In the genomic region with DNA sequence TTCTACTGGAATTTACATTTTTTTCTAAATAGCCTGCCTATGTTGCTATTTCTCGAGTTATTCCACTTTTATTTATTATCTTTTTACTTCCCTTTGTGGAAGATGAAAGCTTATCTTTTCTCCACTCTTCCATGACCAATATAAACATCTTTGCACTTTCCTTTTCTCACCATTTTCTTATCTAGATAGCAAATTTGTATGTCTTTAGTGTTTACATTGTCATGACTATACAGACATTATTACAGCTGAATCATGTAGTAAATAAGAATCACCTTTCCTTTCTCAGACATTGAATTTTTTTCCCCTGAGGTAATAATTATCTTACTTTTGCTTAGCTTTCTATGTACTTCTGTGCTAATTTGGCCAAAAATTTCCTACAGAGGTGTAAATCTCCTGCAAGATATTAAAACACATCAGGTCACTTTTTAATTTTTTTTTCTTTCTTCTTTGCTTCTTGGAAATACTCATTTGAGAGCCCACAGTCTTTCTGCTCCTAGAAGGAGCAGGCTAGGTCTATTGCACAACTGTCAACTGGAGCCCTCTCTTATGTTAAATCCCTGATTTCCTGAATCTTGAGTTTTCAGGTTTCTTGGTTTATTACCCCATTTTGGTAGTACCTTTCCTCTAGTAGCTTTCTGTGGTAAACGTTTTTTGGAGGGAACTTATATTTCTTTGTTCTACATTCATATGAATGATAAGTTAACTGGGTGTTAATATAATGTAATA, we compare ENCODE assay signal across 29 cellular contexts.
DNase-seq lines count a peak whose midpoint lies in the region; ATAC-seq, FAIRE-seq and TF ChIP-seq lines count a peak whose summit lies in the region.
"Had no signal": no experiment of that assay in that cellular context is flagged by ENCODE, and none has a peak within 500 bp of the region (broad histone marks: within the 10 kb centered on the region; RNA-seq: fewer than 3 reads in every experiment).

No MANE protein-coding gene starts in this region.

- in situ Hi-C loops in HepG2 (cut with HindIII; ENCODE audit: extremely low pct_ligation_motif_present, low pct_unique_long_range_greater_than_20kb) = no loop called here

- 0% methylated on average over 2 of the region's 2 CpGs for WGBS in HepG2 (ENCODE audit: low lambda C conversion rate)
- WGBS in right lobe of liver (ENCODE audit: insufficient coverage, low coverage, low lambda C conversion rate, missing lambda C conversion rate) = 21% methylated on average over 2 of the region's 2 CpGs

- no peak for ATAC-seq in HepG2
- no peak for ATAC-seq in right lobe of liver
- no peak for ATAC-seq in stimulated activated memory B cell treated with anti-CD40 and anti-IgM and Interleukin-4, amounts not matched to agents 10 μg/mL and 1 μg/mL and 100 μg/mL, for 72 hours
- ATAC-seq in sciatic nerve = no peak
- no peak for ATAC-seq in GM21619 (IDR thresholded peaks at IDR 0.05; ENCODE audit: unreplicated experiment)
- ATAC-seq: left lung; stimulated activated naive B cell treated with anti-CD40 and anti-IgM and Interleukin-4, amounts not matched to agents 10 μg/mL and 1 μg/mL and 100 μg/mL, for 72 hours; T-helper 17 cell had no signal

- H2AFZ ChIP-seq in HepG2 (ENCODE audit: low read length) = no peak overlapping the region
- peak overlapping the region; percentile 46; the same call in 1 of the 2 replicates for H2AFZ ChIP-seq in OCI-LY1 (ENCODE audit: low read length)
- no peak overlapping the region for H2AFZ ChIP-seq in endothelial cell of umbilical vein (ENCODE audit: low read depth, low read length)

- H3K9me3 Mint-ChIP-seq in stimulated activated memory B cell treated with anti-CD40 and anti-IgM and Interleukin-4, amounts not matched to agents 10 μg/mL and 1 μg/mL and 100 μg/mL, for 72 hours = no peaks in the 10 kb centered on the region
- H3K9me3 Mint-ChIP-seq: activated B cell treated with CpG ODN at 0.5 μM for 24 hours; activated naive CD4-positive, alpha-beta T cell treated with anti-CD3 and anti-CD28 coated beads for 36 hours had no signal

- H3K4me1 Mint-ChIP-seq in stimulated activated memory B cell treated with anti-CD40 and anti-IgM and Interleukin-4, amounts not matched to agents 10 μg/mL and 1 μg/mL and 100 μg/mL, for 72 hours = peaks cover 19% of the 10 kb centered on the region
- H3K4me1 Mint-ChIP-seq: activated CD4-positive, alpha-beta memory T cell treated with anti-CD3 and anti-CD28 coated beads, Interleukin-2, amount 10 ng/mL, durations not matched to agents 7 days and 5 days; nephron; T-helper 17 cell had no signal

- TF ChIP-seq POLR2A in HepG2 (IDR thresholded peaks at IDR 0.05; ENCODE audit: insufficient read depth in 1 of 2, low read depth in 2 of 2, low read length in 2 of 2) (no peak), right lobe of liver (IDR thresholded peaks at IDR 0.05) (no peak), endothelial cell of umbilical vein (IDR thresholded peaks at IDR 0.05; ENCODE audit: low read depth, low read length) (no peak)

- FAIRE-seq in HepG2 (lab: Jason Lieb, UNC) = no peak
- no peak for FAIRE-seq in endothelial cell of umbilical vein (lab: Jason Lieb, UNC)
- no peak for FAIRE-seq in kidney (lab: Jason Lieb, UNC)
- FAIRE-seq: D721Med had no signal

- no peak overlapping the region for H3K4me3 ChIP-seq in HepG2 (replicated peaks in 1 of 3; ENCODE audit: insufficient read depth in 1 of 3, low read depth in 2 of 3, low read length in 3 of 3)
- H3K4me3 ChIP-seq in right lobe of liver = no peak overlapping the region
- no peak overlapping the region for H3K4me3 ChIP-seq in OCI-LY1 (ENCODE audit: low read depth, low read length, poor library complexity, severe bottlenecking)
- no peak overlapping the region for H3K4me3 ChIP-seq in endothelial cell of umbilical vein (replicated peaks in 1 of 3; ENCODE audit: insufficient read depth in 1 of 3, low read depth in 1 of 3, low read length in 3 of 3)
- H3K4me3 ChIP-seq in kidney (ENCODE audit: low read length in 2 of 2) = no peak overlapping the region
- H3K4me3 ChIP-seq: ascending aorta, BLaER1, left lung, SJSA1, testis had no signal

- dilution Hi-C loops in endothelial cell of umbilical vein (cut with MboI; ENCODE audit: extremely low pct_ligation_motif_present, low sequenced_read_pairs) = no loop called here

- H3K9me1 ChIP-seq in endothelial cell of umbilical vein (replicated peaks; ENCODE audit: control insufficient read depth, extremely low read depth, insufficient read depth, low read length) = no peaks in the 10 kb centered on the region

- no peak overlapping the region for H3K9ac ChIP-seq in HepG2 (ENCODE audit: insufficient read depth, low read depth, low read length)
- no peak overlapping the region for H3K9ac ChIP-seq in OCI-LY1 (ENCODE audit: low read length)
- H3K9ac ChIP-seq in endothelial cell of umbilical vein (replicated peaks; ENCODE audit: extremely low read depth, insufficient read depth, low read length) = no peak overlapping the region
- no peak overlapping the region for H3K9ac ChIP-seq in kidney (ENCODE audit: low read length in 2 of 2)
- H3K9ac ChIP-seq: BLaER1 had no signal

- H3K36me3 ChIP-seq in HepG2 (replicated peaks in 1 of 2; ENCODE audit: control insufficient read depth in 1 of 2, insufficient read depth in 2 of 2, low read length in 2 of 2) = no peaks in the 10 kb centered on the region
- H3K36me3 ChIP-seq in right lobe of liver = no peaks in the 10 kb centered on the region
- no peaks in the 10 kb centered on the region for H3K36me3 ChIP-seq in OCI-LY1 (ENCODE audit: insufficient read depth, low read length)
- H3K36me3 ChIP-seq in endothelial cell of umbilical vein (ENCODE audit: control insufficient read depth in 2 of 2, extremely low read depth in 1 of 2, insufficient read depth in 2 of 2, low read length in 2 of 2) = no peaks in the 10 kb centered on the region
- no peaks in the 10 kb centered on the region for H3K36me3 ChIP-seq in kidney (ENCODE audit: control insufficient read depth in 1 of 2, insufficient read depth in 2 of 2, low read length in 2 of 2)
- H3K36me3 ChIP-seq: ascending aorta, BLaER1, left lung, SJSA1 had no signal

- H3K79me2 ChIP-seq in HepG2 (ENCODE audit: insufficient read depth, low read length) = no peaks in the 10 kb centered on the region
- H3K79me2 ChIP-seq in OCI-LY1 (ENCODE audit: insufficient read depth, low read length) = no peaks in the 10 kb centered on the region
- no peaks in the 10 kb centered on the region for H3K79me2 ChIP-seq in endothelial cell of umbilical vein (ENCODE audit: control insufficient read depth, insufficient read depth, low read length)

- TF ChIP-seq RAD21 in HepG2 (CRISPR knock-in tag; IDR thresholded peaks at IDR 0.05) = no peak

- H3K36me3 Mint-ChIP-seq in stimulated activated memory B cell treated with anti-CD40 and anti-IgM and Interleukin-4, amounts not matched to agents 10 μg/mL and 1 μg/mL and 100 μg/mL, for 72 hours = no peaks in the 10 kb centered on the region
- H3K36me3 Mint-ChIP-seq: stimulated activated naive B cell treated with anti-CD40 and anti-IgM and Interleukin-4, amounts not matched to agents 10 μg/mL and 1 μg/mL and 100 μg/mL, for 72 hours had no signal

- POLR2A ChIA-PET in HepG2 (lab: Yijun Ruan, JAX) = no interaction called here
- POLR2A ChIA-PET in endothelial cell of umbilical vein (lab: Charles Lee) = no interaction called here

- DNase-seq in HepG2 (ENCODE audit: low spot score) = no peak
- DNase-seq in right lobe of liver = no peak
- DNase-seq in endothelial cell of umbilical vein (ENCODE audit: low read depth, low spot score) = peak; percentile 5
- no peak for DNase-seq in sciatic nerve (ENCODE audit: low spot score)
- DNase-seq in kidney = no peak
- DNase-seq: activated B cell treated with CpG ODN at 0.5 μM for 24 hours; activated CD4-positive, alpha-beta memory T cell treated with anti-CD3 and anti-CD28 coated beads, Interleukin-2, amount 10 ng/mL, durations not matched to agents 7 days and 5 days; activated naive CD4-positive, alpha-beta T cell treated with anti-CD3 and anti-CD28 coated beads for 36 hours; activated T-cell treated with anti-CD3 and anti-CD28 coated beads, Interleukin-2, amount 50 U/mL, for 1 hour; cerebellar nuclear complex; effector memory CD4-positive, alpha-beta T cell; glutamatergic neuron; left lung; MM.1S; NCI-H187 treated with DMSO at 0.1 percent for 48 hours; NCI-H2227 treated with DMSO at 0.1 percent for 48 hours; posterior cingulate gyrus; stimulated activated CD4-positive, alpha-beta T cell treated with anti-CD3 and anti-CD28 coated beads, Interleukin-1b, Interleukin-23, amount 100 ng/mL, for 48 hours; stimulated activated naive B cell treated with anti-CD40 and anti-IgM and Interleukin-4, amounts not matched to agents 10 μg/mL and 1 μg/mL and 100 μg/mL, for 72 hours; T-helper 17 cell; testis had no signal

- no TSS peak for BruUV-seq in HepG2 (replicated peaks; lab: Mats Ljungman, UMichigan)
- no TSS peak for BruUV-seq in endothelial cell of umbilical vein (replicated peaks; lab: Mats Ljungman, UMichigan)

- TF ChIP-seq EP300 in HepG2 (IDR thresholded peaks at IDR 0.05; ENCODE audit: low read depth in 2 of 2, low read length in 2 of 2) (no peak), HepG2 (CRISPR knock-in tag; IDR thresholded peaks at IDR 0.05; ENCODE audit: borderline replicate concordance) (no peak)

- H3K9me3 ChIP-seq in HepG2 (ENCODE audit: low read length) = no peaks in the 10 kb centered on the region
- no peaks in the 10 kb centered on the region for H3K9me3 ChIP-seq in right lobe of liver
- no peaks in the 10 kb centered on the region for H3K9me3 ChIP-seq in OCI-LY1 (ENCODE audit: low read length)
- H3K9me3 ChIP-seq in endothelial cell of umbilical vein (replicated peaks; ENCODE audit: control insufficient read depth, insufficient read depth, low read length) = no peaks in the 10 kb centered on the region
- H3K9me3 ChIP-seq in kidney (ENCODE audit: control insufficient read depth in 1 of 2, low read length in 2 of 2) = no peaks in the 10 kb centered on the region
- H3K9me3 ChIP-seq: ascending aorta, BLaER1, left lung, SJSA1, testis had no signal

- peak overlapping the region; percentile 37 for H3K27ac Mint-ChIP-seq in stimulated activated memory B cell treated with anti-CD40 and anti-IgM and Interleukin-4, amounts not matched to agents 10 μg/mL and 1 μg/mL and 100 μg/mL, for 72 hours
- H3K27ac Mint-ChIP-seq: activated B cell treated with CpG ODN at 0.5 μM for 24 hours; activated CD4-positive, alpha-beta memory T cell treated with anti-CD3 and anti-CD28 coated beads, Interleukin-2, amount 10 ng/mL, durations not matched to agents 7 days and 5 days; activated naive CD4-positive, alpha-beta T cell treated with anti-CD3 and anti-CD28 coated beads for 36 hours; nephron; stimulated activated naive B cell treated with anti-CD40 and anti-IgM and Interleukin-4, amounts not matched to agents 10 μg/mL and 1 μg/mL and 100 μg/mL, for 72 hours; T-helper 17 cell had no signal

- no peaks in the 10 kb centered on the region for H3F3A ChIP-seq in OCI-LY1 (ENCODE audit: insufficient read depth, low read length)

- H3K9me2 ChIP-seq in OCI-LY1 (ENCODE audit: low read depth, low read length) = no peaks in the 10 kb centered on the region

- no peaks in the 10 kb centered on the region for H3K27me3 Mint-ChIP-seq in stimulated activated memory B cell treated with anti-CD40 and anti-IgM and Interleukin-4, amounts not matched to agents 10 μg/mL and 1 μg/mL and 100 μg/mL, for 72 hours
- H3K27me3 Mint-ChIP-seq: activated B cell treated with CpG ODN at 0.5 μM for 24 hours; stimulated activated naive B cell treated with anti-CD40 and anti-IgM and Interleukin-4, amounts not matched to agents 10 μg/mL and 1 μg/mL and 100 μg/mL, for 72 hours; T-helper 17 cell had no signal

- CTCF ChIA-PET in HepG2 (lab: Yijun Ruan, JAX; ENCODE audit: low intra/inter-chr PET ratio, low total read pairs) = no interaction called here
- CTCF ChIA-PET in endothelial cell of umbilical vein (lab: Charles Lee) = interaction anchor here (0.8 to 1.4 kb wide), 3 partner anchors 23 to 285 kb away, joined by 3 read pairs; no protein-coding TSS in a partner anchor

- no peak for TF ChIP-seq CTCF in HepG2 (CRISPR knock-in tag; IDR thresholded peaks at IDR 0.05)
- no peak for TF ChIP-seq CTCF in right lobe of liver (IDR thresholded peaks at IDR 0.05)
- no peak for TF ChIP-seq CTCF in OCI-LY1 (IDR thresholded peaks at IDR 0.05; ENCODE audit: low read length)
- no peak for TF ChIP-seq CTCF in endothelial cell of umbilical vein (IDR thresholded peaks at IDR 0.05; ENCODE audit: extremely low read depth in 1 of 2, insufficient read depth in 1 of 2, low read depth in 1 of 2, low read length in 2 of 2)
- no peak for TF ChIP-seq CTCF in kidney (IDR thresholded peaks at IDR 0.05; ENCODE audit: borderline replicate concordance, extremely low read depth, insufficient read depth)

- no peak overlapping the region for H3K4me3 Mint-ChIP-seq in stimulated activated memory B cell treated with anti-CD40 and anti-IgM and Interleukin-4, amounts not matched to agents 10 μg/mL and 1 μg/mL and 100 μg/mL, for 72 hours
- H3K4me3 Mint-ChIP-seq: activated B cell treated with CpG ODN at 0.5 μM for 24 hours; activated CD4-positive, alpha-beta memory T cell treated with anti-CD3 and anti-CD28 coated beads, Interleukin-2, amount 10 ng/mL, durations not matched to agents 7 days and 5 days; activated naive CD4-positive, alpha-beta T cell treated with anti-CD3 and anti-CD28 coated beads for 36 hours; nephron; stimulated activated naive B cell treated with anti-CD40 and anti-IgM and Interleukin-4, amounts not matched to agents 10 μg/mL and 1 μg/mL and 100 μg/mL, for 72 hours; T-helper 17 cell had no signal

- H3K27ac ChIP-seq in HepG2 (ENCODE audit: extremely low read length, insufficient read depth, low read length) = no peak overlapping the region
- no peak overlapping the region for H3K27ac ChIP-seq in right lobe of liver
- no peak overlapping the region for H3K27ac ChIP-seq in OCI-LY1 (ENCODE audit: low read depth, low read length, poor library complexity, severe bottlenecking)
- no peak overlapping the region for H3K27ac ChIP-seq in endothelial cell of umbilical vein (ENCODE audit: insufficient read depth, low read depth, low read length)
- no peak overlapping the region for H3K27ac ChIP-seq in kidney (ENCODE audit: low read depth in 2 of 2, low read length in 2 of 2)
- H3K27ac ChIP-seq: ascending aorta, BLaER1, left lung, SJSA1, testis had no signal

- H3K27me3 ChIP-seq in HepG2 (ENCODE audit: control insufficient read depth in 1 of 2, insufficient read depth in 2 of 2, low read length in 2 of 2) = no peaks in the 10 kb centered on the region
- H3K27me3 ChIP-seq in right lobe of liver = no peaks in the 10 kb centered on the region
- no peaks in the 10 kb centered on the region for H3K27me3 ChIP-seq in OCI-LY1 (ENCODE audit: insufficient read depth, low read length)
- no peaks in the 10 kb centered on the region for H3K27me3 ChIP-seq in endothelial cell of umbilical vein (ENCODE audit: control insufficient read depth in 2 of 2, insufficient read depth in 2 of 2, low read length in 2 of 2)
- H3K27me3 ChIP-seq: ascending aorta, BLaER1, left lung, SJSA1, testis had no signal

- H3K4me1 ChIP-seq in HepG2 (ENCODE audit: insufficient read depth, low read length) = no peaks in the 10 kb centered on the region
- H3K4me1 ChIP-seq in right lobe of liver = no peaks in the 10 kb centered on the region
- H3K4me1 ChIP-seq in OCI-LY1 (ENCODE audit: insufficient read depth, low read length, severe bottlenecking) = peaks cover 15% of the 10 kb centered on the region
- H3K4me1 ChIP-seq in endothelial cell of umbilical vein (ENCODE audit: control insufficient read depth, extremely low read depth, insufficient read depth, low read length) = no peaks in the 10 kb centered on the region
- H3K4me1 ChIP-seq in kidney (ENCODE audit: control insufficient read depth in 1 of 2, insufficient read depth in 1 of 2, low read depth in 1 of 2, low read length in 2 of 2) = no peaks in the 10 kb centered on the region
- H3K4me1 ChIP-seq: ascending aorta, BLaER1, left lung, testis had no signal

- H3K4me2 ChIP-seq in HepG2 (ENCODE audit: low read depth, low read length) (no peak overlapping the region), OCI-LY1 (ENCODE audit: low read length) (no peak overlapping the region), endothelial cell of umbilical vein (ENCODE audit: insufficient read depth, low read length) (no peak overlapping the region)
- H3K4me2 ChIP-seq: BLaER1 had no signal

- H4K20me1 ChIP-seq in HepG2 (ENCODE audit: insufficient read depth, low read length) (no peaks in the 10 kb centered on the region), OCI-LY1 (ENCODE audit: insufficient read depth, low read length) (no peaks in the 10 kb centered on the region), endothelial cell of umbilical vein (replicated peaks; ENCODE audit: control insufficient read depth, extremely low read depth, insufficient read depth, low read length) (no peaks in the 10 kb centered on the region)
- H4K20me1 ChIP-seq: BLaER1 had no signal

- intact Hi-C loops in HepG2 (cut with micrococcal nuclease; ENCODE audit: unreplicated experiment) (no loop called here), right lobe of liver (cut with DNase I) (no loop called here), endothelial cell of umbilical vein (cut with micrococcal nuclease) (no loop called here), sciatic nerve (cut with DNase I) (no loop called here), kidney (cut with DNase I) (no loop called here)
